ENCODE assay signal across 8 cellular contexts in the genomic region with DNA sequence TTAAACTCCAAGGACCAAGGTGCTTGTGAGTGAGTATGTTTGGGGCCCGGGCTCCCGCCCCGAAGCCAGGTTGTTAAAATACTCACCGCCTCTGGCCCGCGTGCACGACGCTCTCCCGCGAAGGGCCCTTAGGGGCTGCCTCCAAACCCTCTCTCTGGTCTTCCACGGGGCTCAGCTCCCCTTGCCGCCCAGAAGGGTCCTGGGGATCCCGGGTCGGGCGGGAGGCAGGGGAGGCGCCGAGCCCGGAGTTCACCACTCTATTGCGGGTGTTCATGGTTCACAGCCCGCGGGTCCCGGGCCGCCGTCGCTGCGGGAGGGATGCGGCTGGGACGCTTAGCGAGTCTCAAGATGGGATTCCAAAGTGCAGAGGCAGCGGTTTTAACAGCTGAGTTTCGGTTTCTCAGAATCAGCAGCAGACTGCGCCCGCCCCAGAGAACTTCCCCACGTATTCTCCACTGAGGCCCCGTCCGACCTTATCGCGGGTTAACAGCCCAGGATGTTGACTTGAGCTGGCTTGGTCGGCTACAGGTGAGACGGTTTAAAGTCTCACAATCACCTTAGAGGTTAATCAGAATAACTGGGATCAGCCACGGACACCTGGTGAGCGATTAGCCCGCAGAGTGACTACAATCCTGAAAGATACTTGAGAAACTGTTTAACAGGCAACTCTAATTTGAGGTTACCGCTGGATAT. TPM values are rescaled to one million over a fixed set of nuclear protein-coding genes. Genes with fewer than 3 reads are reported as not detected.
DNase-seq lines count a peak whose midpoint lies in the region; ATAC-seq and TF ChIP-seq lines count a peak whose summit lies in the region.

A gene with protein sequence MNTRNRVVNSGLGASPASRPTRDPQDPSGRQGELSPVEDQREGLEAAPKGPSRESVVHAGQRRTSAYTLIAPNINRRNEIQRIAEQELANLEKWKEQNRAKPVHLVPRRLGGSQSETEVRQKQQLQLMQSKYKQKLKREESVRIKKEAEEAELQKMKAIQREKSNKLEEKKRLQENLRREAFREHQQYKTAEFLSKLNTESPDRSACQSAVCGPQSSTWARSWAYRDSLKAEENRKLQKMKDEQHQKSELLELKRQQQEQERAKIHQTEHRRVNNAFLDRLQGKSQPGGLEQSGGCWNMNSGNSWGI (minus strand): TSS at position 350 of the 693 bp plus-strand sequence. CDS start 76 bp downstream, at position 274.

- H3K27ac ChIP-seq in SK-N-MC (no peak within 1 kb of the TSS), heart left ventricle (peak within 1 kb of the TSS; percentile 76 to 97 (median 88)), prostate gland (peak within 1 kb of the TSS; percentile 79 to 82), uterus (peak within 1 kb of the TSS; percentile 86 to 90)

- ATAC-seq in HG03060 (IDR thresholded peaks at IDR 0.05; ENCODE audit: low read depth, unreplicated experiment) (peak; percentile 58), heart left ventricle (peak; percentile 76 to 93 (median 88))

- no peaks in the 10 kb centered on the region for H3K9me3 Mint-ChIP-seq in activated naive CD8-positive, alpha-beta T cell treated with anti-CD3 and anti-CD28 coated beads for 36 hours

- H3K27ac Mint-ChIP-seq in activated naive CD8-positive, alpha-beta T cell treated with anti-CD3 and anti-CD28 coated beads for 36 hours = peak within 1 kb of the TSS; percentile 99

- no peaks in the 10 kb centered on the region for H3K36me3 ChIP-seq in SK-N-MC (ENCODE audit: insufficient read depth, low read length)
- peaks cover 0 to 4% (median 0%) of the 10 kb centered on the region in 9 donors for H3K36me3 ChIP-seq in heart left ventricle
- no peaks in the 10 kb centered on the region for H3K36me3 ChIP-seq in prostate gland
- H3K36me3 ChIP-seq in uterus = no peaks in the 10 kb centered on the region

- peaks cover 3% of the 10 kb centered on the region for H3K36me3 Mint-ChIP-seq in activated naive CD8-positive, alpha-beta T cell treated with anti-CD3 and anti-CD28 coated beads for 36 hours

- TF ChIP-seq POLR2A in heart left ventricle (IDR thresholded peaks at IDR 0.05) = no peak
- TF ChIP-seq POLR2A in prostate gland (IDR thresholded peaks at IDR 0.05) = no peak
- TF ChIP-seq POLR2A in uterus (IDR thresholded peaks at IDR 0.05) = no peak

- WGBS in heart left ventricle, 4 donors = 3 to 14% (median 6%) methylated on average over 14 to 44 of the region's 44 CpGs
- WGBS in prostate gland = 3% methylated on average over 44 of the region's 44 CpGs

- H3K4me3 ChIP-seq in SK-N-MC = peak within 1 kb of the TSS; percentile 84
- peak within 1 kb of the TSS; percentile 50 to 93 (median 80) for H3K4me3 ChIP-seq in heart left ventricle
- H3K4me3 ChIP-seq in prostate gland = peak within 1 kb of the TSS; percentile 46 to 56
- peak within 1 kb of the TSS; percentile 67 to 83 for H3K4me3 ChIP-seq in uterus

- H3K9me3 ChIP-seq in SK-N-MC (ENCODE audit: low read depth, low read length) (no peaks in the 10 kb centered on the region), heart left ventricle (no peaks in the 10 kb centered on the region), prostate gland (no peaks in the 10 kb centered on the region), uterus (no peaks in the 10 kb centered on the region)

- H3K27me3 ChIP-seq in heart left ventricle (no peaks in the 10 kb centered on the region), prostate gland (replicated peaks; ENCODE audit: insufficient read depth) (no peaks in the 10 kb centered on the region), uterus (no peaks in the 10 kb centered on the region)

- H3K27me3 Mint-ChIP-seq in activated naive CD8-positive, alpha-beta T cell treated with anti-CD3 and anti-CD28 coated beads for 36 hours = no peaks in the 10 kb centered on the region

- H3K9ac ChIP-seq in SK-N-MC (ENCODE audit: insufficient read length) = peak within 1 kb of the TSS; percentile 72

- H3K4me3 Mint-ChIP-seq in activated naive CD8-positive, alpha-beta T cell treated with anti-CD3 and anti-CD28 coated beads for 36 hours = peak within 1 kb of the TSS; percentile 84

- DNase-seq in DMS53 (lab: John Stamatoyannopoulos, UW) (peak; percentile 54), DMS53 treated with DMSO at 0.1 percent for 48 hours (lab: John Stamatoyannopoulos, UW; ENCODE audit: unreplicated experiment) (no peak), SK-N-MC (ENCODE audit: low read depth, low spot score) (no peak), heart left ventricle (peak; percentile 66 to 83 (median 75)), prostate gland (ENCODE audit: low spot score) (peak; percentile 47), uterus (peak; percentile 63 to 68)
- peak; percentile 74 for DNase-seq in activated naive CD8-positive, alpha-beta T cell treated with anti-CD3 and anti-CD28 coated beads for 36 hours

- intact Hi-C loops in heart left ventricle (cut with DNase I) = loop anchor here in 1 of 10 donors (5.0 kb wide), 1 partner anchor 65 kb away; no protein-coding TSS in a partner anchor
- intact Hi-C loops in prostate gland (cut with DNase I) = loop anchor here (5.0 kb wide), 1 partner anchor 45 kb away; no protein-coding TSS in a partner anchor
- intact Hi-C loops in uterus (cut with DNase I; ENCODE audit: low total_unique reads) = no loop called here

- TF ChIP-seq CTCF in heart left ventricle (IDR thresholded peaks at IDR 0.05) = no peak
- TF ChIP-seq CTCF in prostate gland (IDR thresholded peaks at IDR 0.05) = no peak
- TF ChIP-seq CTCF in uterus (IDR thresholded peaks at IDR 0.05) = no peak

- H3K4me1 ChIP-seq in heart left ventricle = peaks cover 4 to 45% (median 13%) of the 10 kb centered on the region in 12 donors
- H3K4me1 ChIP-seq in prostate gland (replicated peaks) = peaks cover 3% of the 10 kb centered on the region
- no peaks in the 10 kb centered on the region for H3K4me1 ChIP-seq in uterus

- peaks cover 52% of the 10 kb centered on the region for H3K4me1 Mint-ChIP-seq in activated naive CD8-positive, alpha-beta T cell treated with anti-CD3 and anti-CD28 coated beads for 36 hours

RNA-seq across cellular contexts. Expression of the gene that starts here (rescaled TPM):
- total RNA-seq in activated naive CD8-positive, alpha-beta T cell treated with anti-CD3 and anti-CD28 coated beads for 36 hours = 10 to 100 TPM; 21.5 to 23.2 TPM
- 10 to 100 TPM in 2 of 9 donors, 1 to 10 TPM in 7; 1.9 to 36.1 (median 5.5) TPM for total RNA-seq in heart left ventricle
- 1 to 10 TPM; 1.3 to 2.3 TPM for polyA plus RNA-seq in heart left ventricle
- total RNA-seq in prostate gland = 1 to 10 TPM; 1.7 to 8.0 TPM
- 10 to 100 TPM in 2 of 4 donors, 1 to 10 TPM in 2; 6.5 to 16.9 (median 11.4) TPM for total RNA-seq in uterus

Comparison
In these comparisons a context has a peak if more than half of its experiments do, and no peak if none do; other contexts are left out.
1. DNase-seq: peak in DMS53 (single experiment), activated naive CD8-positive, alpha-beta T cell treated with anti-CD3 and anti-CD28 coated beads for 36 hours (single experiment), heart left ventricle (5 of 5), prostate gland (single experiment) and uterus (2 of 2); none in DMS53 treated with DMSO at 0.1 percent for 48 hours (single experiment) and SK-N-MC (single experiment).
2. Peak in every context shown above with its lines, with median percentiles within 50 percentile points of each other: H3K4me3 ChIP-seq.